In genomic region chr17:17434477-17434876, GRCh38 we compare ENCODE assay signal across 26 cellular contexts.
"Had no signal": no experiment of that assay in that cellular context is flagged by ENCODE, and none has a peak within 500 bp of the region (broad histone marks: within the 10 kb centered on the region; RNA-seq: fewer than 3 reads in every experiment).

No MANE protein-coding gene starts in this region.

- H3K4me3 Mint-ChIP-seq: activated B cell treated with CpG ODN at 0.5 μM for 24 hours; activated CD4-positive, alpha-beta T cell treated with anti-CD3 and anti-CD28 coated beads for 36 hours; activated naive CD4-positive, alpha-beta T cell treated with anti-CD3 and anti-CD28 coated beads for 36 hours; activated naive CD8-positive, alpha-beta T cell treated with anti-CD3 and anti-CD28 coated beads, Interleukin-2, amount 10 ng/mL, durations not matched to agents 7 days and 5 days; activated T-cell treated with anti-CD3 and anti-CD28 coated beads, Interleukin-2, amount 50 U/mL, for 24 hours; endodermal cell; natural killer cell; stimulated activated effector memory CD8-positive, alpha-beta T cell treated with anti-CD3 and anti-CD28 coated beads, Interleukin-12 subunit alpha, Interleukin-12 subunit beta, amount 100 ng/mL, for 72 hours had no signal

- H3K27ac ChIP-seq: colonic mucosa, epithelial cell of prostate, left ventricle myocardium inferior, ovary, psoas muscle, right atrium auricular region, stomach, suprapubic skin, tibial nerve had no signal

- H3K4me1 Mint-ChIP-seq: activated B cell treated with CpG ODN at 0.5 μM for 24 hours; activated CD4-positive, alpha-beta T cell treated with anti-CD3 and anti-CD28 coated beads for 36 hours; natural killer cell had no signal

- H3K4me3 ChIP-seq: colonic mucosa, left ventricle myocardium inferior, ovary, psoas muscle, right atrium auricular region, stomach, suprapubic skin, tibial nerve had no signal

- H3K9me3 ChIP-seq: colonic mucosa, left ventricle myocardium inferior, ovary, psoas muscle, right atrium auricular region, stomach, suprapubic skin, tibial nerve had no signal

- H3K36me3 Mint-ChIP-seq: activated naive CD8-positive, alpha-beta T cell treated with anti-CD3 and anti-CD28 coated beads, Interleukin-2, amount 10 ng/mL, durations not matched to agents 7 days and 5 days; natural killer cell; stimulated activated effector memory CD8-positive, alpha-beta T cell treated with anti-CD3 and anti-CD28 coated beads, Interleukin-12 subunit alpha, Interleukin-12 subunit beta, amount 100 ng/mL, for 72 hours had no signal

- H3K27me3 Mint-ChIP-seq: activated B cell treated with CpG ODN at 0.5 μM for 24 hours; activated CD4-positive, alpha-beta T cell treated with anti-CD3 and anti-CD28 coated beads for 36 hours; activated T-cell treated with anti-CD3 and anti-CD28 coated beads, Interleukin-2, amount 50 U/mL, for 24 hours had no signal

- H3K27me3 ChIP-seq: colonic mucosa, ovary, right atrium auricular region, stomach, suprapubic skin, tibial nerve had no signal

- H3K36me3 ChIP-seq: colonic mucosa, left ventricle myocardium inferior, ovary, right atrium auricular region, stomach, suprapubic skin, tibial nerve had no signal

- DNase-seq: activated B cell treated with CpG ODN at 0.5 μM for 24 hours; activated CD4-positive, alpha-beta T cell treated with anti-CD3 and anti-CD28 coated beads for 36 hours; activated CD4-positive, alpha-beta T cell treated with anti-CD3 and anti-CD28 coated beads, Interleukin-2, amount 50 U/mL, for 4 hours; activated CD8-positive, alpha-beta memory T cell treated with anti-CD3 and anti-CD28 coated beads for 24 hours; activated CD8-positive, alpha-beta memory T cell treated with anti-CD3 and anti-CD28 coated beads, Interleukin-2, amount 50 U/mL, for 4 hours; activated naive CD4-positive, alpha-beta T cell treated with anti-CD3 and anti-CD28 coated beads for 36 hours; activated naive CD8-positive, alpha-beta T cell treated with anti-CD3 and anti-CD28 coated beads, Interleukin-2, amount 10 ng/mL, durations not matched to agents 7 days and 5 days; activated T-cell treated with anti-CD3 and anti-CD28 coated beads, Interleukin-2, amount 50 U/mL, for 24 hours; colonic mucosa; endodermal cell; foreskin melanocyte; hypothalamus; left ventricle myocardium inferior; midbrain; natural killer cell; ovary; psoas muscle; stimulated activated CD4-positive, alpha-beta T cell treated with anti-CD3 and anti-CD28 coated beads, Interleukin-1b, Interleukin-23, amount 100 ng/mL, for 48 hours; stomach; T-helper 9 cell had no signal

- FAIRE-seq: bronchial epithelial cell had no signal

- H3K27ac Mint-ChIP-seq: activated B cell treated with CpG ODN at 0.5 μM for 24 hours; activated CD4-positive, alpha-beta T cell treated with anti-CD3 and anti-CD28 coated beads for 36 hours; activated naive CD4-positive, alpha-beta T cell treated with anti-CD3 and anti-CD28 coated beads for 36 hours; activated naive CD8-positive, alpha-beta T cell treated with anti-CD3 and anti-CD28 coated beads, Interleukin-2, amount 10 ng/mL, durations not matched to agents 7 days and 5 days; activated T-cell treated with anti-CD3 and anti-CD28 coated beads, Interleukin-2, amount 50 U/mL, for 24 hours; endodermal cell; natural killer cell; stimulated activated effector memory CD8-positive, alpha-beta T cell treated with anti-CD3 and anti-CD28 coated beads, Interleukin-12 subunit alpha, Interleukin-12 subunit beta, amount 100 ng/mL, for 72 hours had no signal

- ATAC-seq: activated CD4-positive, alpha-beta T cell treated with anti-CD3 and anti-CD28 coated beads for 36 hours; natural killer cell; psoas muscle; stimulated activated effector memory CD8-positive, alpha-beta T cell treated with anti-CD3 and anti-CD28 coated beads, Interleukin-12 subunit alpha, Interleukin-12 subunit beta, amount 100 ng/mL, for 72 hours had no signal

- H3K4me1 ChIP-seq: colonic mucosa, left ventricle myocardium inferior, psoas muscle, right atrium auricular region, stomach, suprapubic skin, tibial nerve had no signal

- H3K9me3 Mint-ChIP-seq: activated B cell treated with CpG ODN at 0.5 μM for 24 hours; activated naive CD4-positive, alpha-beta T cell treated with anti-CD3 and anti-CD28 coated beads for 36 hours; activated T-cell treated with anti-CD3 and anti-CD28 coated beads, Interleukin-2, amount 50 U/mL, for 24 hours; natural killer cell; stimulated activated effector memory CD8-positive, alpha-beta T cell treated with anti-CD3 and anti-CD28 coated beads, Interleukin-12 subunit alpha, Interleukin-12 subunit beta, amount 100 ng/mL, for 72 hours had no signal
